Comparison of ENCODE assay signal across 10 cellular contexts in genomic region chr11:68854273-68854958, GRCh38. TPM values are rescaled to one million over a fixed set of nuclear protein-coding genes. Genes with fewer than 3 reads are reported as not detected.
DNase-seq lines count a peak whose midpoint lies in the region; ATAC-seq and TF ChIP-seq lines count a peak whose summit lies in the region.
"Had no signal": no experiment of that assay in that cellular context is flagged by ENCODE, and none has a peak within 500 bp of the region (broad histone marks: within the 10 kb centered on the region; RNA-seq: fewer than 3 reads in every experiment).

No MANE protein-coding gene starts in this region.

- no peak overlapping the region for H2BK12ac ChIP-seq in H9 (ENCODE audit: insufficient read length, low read depth, low read length)

- no peak overlapping the region for H3K4me3 ChIP-seq in mammary epithelial cell (replicated peaks in 1 of 3; ENCODE audit: insufficient read depth in 1 of 3, low read depth in 2 of 3, low read length in 3 of 3)
- peak overlapping the region; percentile 41 for H3K4me3 ChIP-seq in smooth muscle cell

- H3T11ph ChIP-seq in H9 (ENCODE audit: low read length): no peak overlapping the region

- no peak overlapping the region for H3K18ac ChIP-seq in H9 (ENCODE audit: insufficient read length, low read depth, low read length)

- peak overlapping the region; percentile 61 to 83 for H3K4me3 Mint-ChIP-seq in H9

- H3K23me2 ChIP-seq in H9 (ENCODE audit: insufficient read length, low read depth, low read length, poor library complexity, severe bottlenecking): peaks cover 6% of the 10 kb centered on the region

- H3K79me2 ChIP-seq in H9 (ENCODE audit: insufficient read depth, low read length) (no peaks in the 10 kb centered on the region), mammary epithelial cell (ENCODE audit: insufficient read depth, low read length) (no peaks in the 10 kb centered on the region), smooth muscle cell (ENCODE audit: low read depth) (no peaks in the 10 kb centered on the region)

- no peak for ATAC-seq in GM19455 (IDR thresholded peaks at IDR 0.05; ENCODE audit: unreplicated experiment)

- H4K20me1 ChIP-seq in H9 (ENCODE audit: control insufficient read depth, insufficient read depth, insufficient read length): no peaks in the 10 kb centered on the region
- no peaks in the 10 kb centered on the region for H4K20me1 ChIP-seq in mammary epithelial cell (ENCODE audit: insufficient read depth, low read length)
- no peaks in the 10 kb centered on the region for H4K20me1 ChIP-seq in smooth muscle cell (ENCODE audit: low read depth)

- no CpG with 5 or more reads among the region's 42 CpGs for WGBS in H9 (ENCODE audit: extremely low coverage, insufficient read length, low lambda C conversion rate)
- 23% methylated on average over 22 of the region's 42 CpGs for WGBS in mammary epithelial cell (ENCODE audit: low coverage, missing lambda C conversion rate)
- 15% methylated on average over 41 of the region's 42 CpGs for WGBS in smooth muscle cell (ENCODE audit: low lambda C conversion rate)

- H3K27ac ChIP-seq in H9 (ENCODE audit: insufficient read length, low read depth, low read length) (no peak overlapping the region), mammary epithelial cell (ENCODE audit: insufficient read depth, low read depth, low read length) (no peak overlapping the region), smooth muscle cell (ENCODE audit: low read depth) (no peak overlapping the region)

- no peak overlapping the region for H3K27ac Mint-ChIP-seq in H9
- H3K27ac Mint-ChIP-seq: activated naive CD4-positive, alpha-beta T cell treated with anti-CD3 and anti-CD28 coated beads for 36 hours had no signal

- CTCF ChIA-PET in mammary epithelial cell (lab: Charles Lee; ENCODE audit: low non-redundant PET): no interaction called here

- H3K4me1 Mint-ChIP-seq in H9: peaks cover 5% of the 10 kb centered on the region in 2 experiments; a peak in 2 of 4 replicates

- intact Hi-C loops in mammary epithelial cell (cut with micrococcal nuclease): no loop called here

- no peak overlapping the region for H3K56ac ChIP-seq in H9 (ENCODE audit: insufficient read length, low read depth, low read length)

- in situ Hi-C loops in mammary epithelial cell (cut with MboI; ENCODE audit: low sequenced_read_pairs in 2 of 2): no loop called here

- dilution Hi-C loops in mammary epithelial cell (cut with HindIII; ENCODE audit: low sequenced_read_pairs): loop anchor here (5.0 kb wide), 3 partner anchors 42 to 93 kb away; partner anchors contain the start of genes IGHMBP2 and MRPL21

- H3K9ac ChIP-seq in H9 (ENCODE audit: extremely low read depth, insufficient read length, low read length) (no peak overlapping the region), mammary epithelial cell (ENCODE audit: insufficient read depth, low read length) (no peak overlapping the region), smooth muscle cell (ENCODE audit: low read depth) (no peak overlapping the region)

- BruUV-seq in mammary epithelial cell (replicated peaks; lab: Mats Ljungman, UMichigan): no TSS peak

- no peak overlapping the region for H4K5ac ChIP-seq in H9 (ENCODE audit: insufficient read length, low read depth, low read length)

- H4K91ac ChIP-seq in H9 (ENCODE audit: insufficient read length, low read depth, low read length): no peak overlapping the region

- H3K27me3 ChIP-seq in H9 (ENCODE audit: insufficient read depth, low read length) (peaks cover 6% of the 10 kb centered on the region; the same call in 1 of the 2 replicates), mammary epithelial cell (ENCODE audit: insufficient read depth, low read length) (peaks cover 17% of the 10 kb centered on the region), smooth muscle cell (ENCODE audit: low read depth) (peaks cover 29% of the 10 kb centered on the region)

- no peak overlapping the region for H2AFZ ChIP-seq in H9 (ENCODE audit: low read length)
- H2AFZ ChIP-seq in mammary epithelial cell (ENCODE audit: low read depth, low read length): no peak overlapping the region
- H2AFZ ChIP-seq in smooth muscle cell (ENCODE audit: low read depth): peak overlapping the region; percentile 37

- peaks cover 57% of the 10 kb centered on the region for H3K27me3 Mint-ChIP-seq in H9 (ENCODE audit: low read depth)

- H2BK20ac ChIP-seq in H9 (ENCODE audit: low read depth, low read length, poor library complexity, severe bottlenecking): no peak overlapping the region

- H3K36me3 Mint-ChIP-seq in H9 (ENCODE audit: insufficient read depth in 1 of 3, low read depth in 3 of 3): no peaks in the 10 kb centered on the region

- H3F3A ChIP-seq in smooth muscle cell (ENCODE audit: low read depth): peaks cover 3% of the 10 kb centered on the region

- no peak for TF ChIP-seq CTCF in H9 (conservative IDR thresholded peaks at IDR 0.05)
- no peak for TF ChIP-seq CTCF in mammary epithelial cell (conservative IDR thresholded peaks at IDR 0.05 in 1 of 2, IDR thresholded peaks at IDR 0.05 in 1 of 2; ENCODE audit: extremely low read depth in 1 of 2, insufficient read depth in 1 of 2, low read depth in 1 of 2, low read length in 2 of 2)
- TF ChIP-seq CTCF in smooth muscle cell (IDR thresholded peaks at IDR 0.05; ENCODE audit: borderline replicate concordance, insufficient read depth, poor library complexity, severe bottlenecking): no peak

- H3K9me3 ChIP-seq in H9 (ENCODE audit: control insufficient read depth, low read depth, low read length) (no peaks in the 10 kb centered on the region), mammary epithelial cell (replicated peaks; ENCODE audit: insufficient read depth, low read length) (no peaks in the 10 kb centered on the region), smooth muscle cell (replicated peaks; ENCODE audit: low read depth) (no peaks in the 10 kb centered on the region)

- H3K4ac ChIP-seq in H9 (ENCODE audit: low read depth, low read length): no peak overlapping the region

- DNase-seq in H9: no peak
- DNase-seq in mammary epithelial cell: no peak
- peak; percentile 45 for DNase-seq in left kidney (ENCODE audit: low read depth, low spot score)
- no peak for DNase-seq in smooth muscle cell (lab: John Stamatoyannopoulos, UW; ENCODE audit: unreplicated experiment)
- DNase-seq in DMS153 treated with DMSO at 0.1 percent for 48 hours (lab: John Stamatoyannopoulos, UW; ENCODE audit: unreplicated experiment): no peak
- no peak for DNase-seq in anterior cingulate cortex (lab: John Stamatoyannopoulos, UW)
- DNase-seq in activated CD4-positive, CD25-positive, alpha-beta regulatory T cell treated with anti-CD3 and anti-CD28 coated beads, Interleukin-2, amount 50 U/mL, for 72 hours: no peak
- DNase-seq: NCI-H187 treated with DMSO at 0.1 percent for 48 hours had no signal

- H2BK5ac ChIP-seq in H9 (ENCODE audit: insufficient read length, low read length): no peak overlapping the region

- no peak overlapping the region for H2BK15ac ChIP-seq in H9 (ENCODE audit: low read depth, low read length)

- no peak overlapping the region for H3K23ac ChIP-seq in H9 (ENCODE audit: insufficient read length, low read depth, low read length)

- H2BK120ac ChIP-seq in H9 (ENCODE audit: low read depth, low read length, poor library complexity, severe bottlenecking): no peak overlapping the region

- no peak overlapping the region for H3K14ac ChIP-seq in H9 (ENCODE audit: insufficient read depth, low read length)

- no peaks in the 10 kb centered on the region for H3K79me1 ChIP-seq in H9 (ENCODE audit: insufficient read depth, low read depth, low read length, poor library complexity, severe bottlenecking)

- H3K4me2 ChIP-seq in H9 (ENCODE audit: insufficient read depth, insufficient read length, low read length): peak overlapping the region; percentile 67
- H3K4me2 ChIP-seq in mammary epithelial cell (ENCODE audit: insufficient read depth, low read depth, low read length): peak overlapping the region; percentile 30
- H3K4me2 ChIP-seq in smooth muscle cell: peak overlapping the region; percentile 80

- no peaks in the 10 kb centered on the region for H3K4me1 ChIP-seq in H9 (ENCODE audit: insufficient read depth, low read length)
- H3K4me1 ChIP-seq in mammary epithelial cell (ENCODE audit: insufficient read depth, low read length): peaks cover 5% of the 10 kb centered on the region
- H3K4me1 ChIP-seq in smooth muscle cell (ENCODE audit: low read depth): no peaks in the 10 kb centered on the region

- no peak overlapping the region for H4K8ac ChIP-seq in H9 (replicated peaks; ENCODE audit: insufficient read length, low read depth, low read length)

- no peaks in the 10 kb centered on the region for H3K9me3 Mint-ChIP-seq in H9
- H3K9me3 Mint-ChIP-seq: activated naive CD4-positive, alpha-beta T cell treated with anti-CD3 and anti-CD28 coated beads for 36 hours had no signal

- no peak overlapping the region for H2AK5ac ChIP-seq in H9 (ENCODE audit: insufficient read length, low read length)

- no peaks in the 10 kb centered on the region for H3K36me3 ChIP-seq in mammary epithelial cell (ENCODE audit: insufficient read depth, low read length)
- no peaks in the 10 kb centered on the region for H3K36me3 ChIP-seq in smooth muscle cell (ENCODE audit: low read depth)

RNA-seq across cellular contexts. Expression of gene CPT1A, which starts 12.7 kb away (rescaled TPM):
- total RNA-seq in H9 (2021): 6.1 and 7.5 TPM in 2 replicates
- 10 to 100 TPM; 51.8 to 54.8 TPM for total RNA-seq in mammary epithelial cell
- 13.7 TPM for polyA plus RNA-seq in mammary epithelial cell
- 41.0 TPM for polyA minus RNA-seq in mammary epithelial cell
- total RNA-seq in smooth muscle cell: 1.7 and 1.9 TPM in 2 replicates
- 0.24 and 0.98 TPM in 2 replicates for polyA plus RNA-seq in smooth muscle cell

RNA-seq across cellular contexts. Expression of gene MRPL21, which starts 49.2 kb away (rescaled TPM):
- total RNA-seq in H9 (2021) (82.3 and 91.5 TPM in 2 replicates), mammary epithelial cell (10 to 100 TPM; 30.2 to 66.3 TPM), smooth muscle cell (41.2 and 49.3 TPM in 2 replicates)
- polyA plus RNA-seq in mammary epithelial cell (83.0 TPM), smooth muscle cell (110 and 116 TPM in 2 replicates)
- polyA minus RNA-seq in mammary epithelial cell: 14.2 TPM

RNA-seq across cellular contexts. Expression of gene IGHMBP2, which starts 49.3 kb away (rescaled TPM):
- total RNA-seq in H9 (2021): 21.9 and 24.0 TPM in 2 replicates
- 10 to 100 TPM in 1 of 2 donors, 1 to 10 TPM in 1; 8.2 to 19.6 TPM for total RNA-seq in mammary epithelial cell
- polyA plus RNA-seq in mammary epithelial cell: 8.9 TPM
- 29.0 TPM for polyA minus RNA-seq in mammary epithelial cell
- total RNA-seq in smooth muscle cell: 9.5 and 13.3 TPM in 2 replicates
- polyA plus RNA-seq in smooth muscle cell: 12.1 and 13.2 TPM in 2 replicates

Comparison
In these comparisons a context has a peak if more than half of its experiments do, and no peak if none do; other contexts are left out.
1. H3K4me2 ChIP-seq: peak in every context shown above with its lines; median percentile 80 in smooth muscle cell; 67 in H9; 30 in mammary epithelial cell.